8 cellular contexts compared by ENCODE assay signal in genomic region chr16:18926189-18926865, GRCh38. TPM values are rescaled to one million over a fixed set of nuclear protein-coding genes. Genes with fewer than 3 reads are reported as not detected.
A peak's percentile ranks its signal among the peaks of the same experiment; 100 is the strongest.
DNase-seq lines count a peak whose midpoint lies in the region; ATAC-seq and TF ChIP-seq lines count a peak whose summit lies in the region.
"Not testable (repeated sequence)": the region's sequence is repeated elsewhere in the genome, so short reads cannot be mapped to it uniquely, and the experiment has no call there.

Gene SMG1, minus strand, starts transcription at chr16:18926408. Its CDS starts 367 bp downstream, at chr16:18926041.

- peaks cover 38% of the 10 kb centered on the region for H3K79me2 ChIP-seq in fibroblast of lung (ENCODE audit: control insufficient read depth, insufficient read depth, low read length)

- H3K4me3 ChIP-seq in LNCaP clone FGC (ENCODE audit: low read depth, low read length) = peak within 1 kb of the TSS; percentile 79
- peak within 1 kb of the TSS; percentile 52 to 80 (median 63) for H3K4me3 ChIP-seq in fibroblast of lung (replicated peaks in 1 of 4; ENCODE audit: control extremely low read depth in 1 of 4, insufficient read depth in 1 of 4, low read depth in 3 of 4, low read length in 4 of 4)
- H3K4me3 ChIP-seq in naive thymus-derived CD4-positive, alpha-beta T cell (ENCODE audit: low read length) = peak within 1 kb of the TSS; percentile 88

- H3K9me3 ChIP-seq in fibroblast of lung (ENCODE audit: control insufficient read depth, insufficient read depth, low read depth, low read length); naive thymus-derived CD4-positive, alpha-beta T cell (ENCODE audit: control insufficient read depth in 2 of 3, low read length in 3 of 3): not testable (repeated sequence)

- H3K27me3 ChIP-seq in fibroblast of lung (ENCODE audit: control insufficient read depth, insufficient read depth, low read length); naive thymus-derived CD4-positive, alpha-beta T cell (ENCODE audit: control insufficient read depth in 2 of 2, insufficient read depth in 2 of 2, low read length in 2 of 2): not testable (repeated sequence)

- H3K9ac ChIP-seq in fibroblast of lung (ENCODE audit: insufficient read depth, low read length) = peak within 1 kb of the TSS; percentile 69

- H3K27ac Mint-ChIP-seq in activated T-helper 17 cell treated with anti-CD3 and anti-CD28 coated beads, Interleukin-2, amount 50 U/mL, for 72 hours = peak within 1 kb of the TSS; percentile 97
- H3K27ac Mint-ChIP-seq in naive thymus-derived CD4-positive, alpha-beta T cell = peak within 1 kb of the TSS; percentile 91 to 96 (median 93)
- peak within 1 kb of the TSS; percentile 99 for H3K27ac Mint-ChIP-seq in stimulated activated memory B cell treated with anti-CD40 and anti-IgM and Interleukin-4, amounts not matched to agents 10 μg/mL and 1 μg/mL and 100 μg/mL, for 72 hours

- not testable (repeated sequence) for H3K27me3 Mint-ChIP-seq in activated T-helper 17 cell treated with anti-CD3 and anti-CD28 coated beads, Interleukin-2, amount 50 U/mL, for 72 hours; naive thymus-derived CD4-positive, alpha-beta T cell; stimulated activated memory B cell treated with anti-CD40 and anti-IgM and Interleukin-4, amounts not matched to agents 10 μg/mL and 1 μg/mL and 100 μg/mL, for 72 hours

- POLR2A ChIA-PET in naive thymus-derived CD4-positive, alpha-beta T cell (lab: Charles Lee) = interaction anchor here (0.7 to 1.4 kb wide), 2 partner anchors 124 to 141 kb away, joined by 3 to 5 read pairs; partner anchors contain the start of gene ARL6IP1

- not testable (repeated sequence) for H3K36me3 ChIP-seq in fibroblast of lung (ENCODE audit: control insufficient read depth, insufficient read depth, low read length); naive thymus-derived CD4-positive, alpha-beta T cell (ENCODE audit: control insufficient read depth in 2 of 3, insufficient read depth in 3 of 3, low read length in 3 of 3)

- peak; percentile 94 for ATAC-seq in activated T-helper 17 cell treated with anti-CD3 and anti-CD28 coated beads, Interleukin-2, amount 50 U/mL, for 72 hours (replicated peaks)
- peak; percentile 93 for ATAC-seq in naive thymus-derived CD4-positive, alpha-beta T cell
- peak; percentile 95 for ATAC-seq in stimulated activated memory B cell treated with anti-CD40 and anti-IgM and Interleukin-4, amounts not matched to agents 10 μg/mL and 1 μg/mL and 100 μg/mL, for 72 hours

- not testable (repeated sequence) for H4K20me1 ChIP-seq in fibroblast of lung (ENCODE audit: control insufficient read depth, extremely low read depth, insufficient read depth, low read length)

- H3K4me1 Mint-ChIP-seq in activated T-helper 17 cell treated with anti-CD3 and anti-CD28 coated beads, Interleukin-2, amount 50 U/mL, for 72 hours = peaks cover 14% of the 10 kb centered on the region
- peaks cover 12 to 39% (median 35%) of the 10 kb centered on the region in 7 donors for H3K4me1 Mint-ChIP-seq in naive thymus-derived CD4-positive, alpha-beta T cell
- H3K4me1 Mint-ChIP-seq in stimulated activated memory B cell treated with anti-CD40 and anti-IgM and Interleukin-4, amounts not matched to agents 10 μg/mL and 1 μg/mL and 100 μg/mL, for 72 hours = peaks cover 45% of the 10 kb centered on the region

- CTCF ChIA-PET in naive thymus-derived CD4-positive, alpha-beta T cell (lab: Charles Lee) = interaction anchor here (0.6 kb wide), 1 partner anchor 1815 kb away, joined by 4 read pairs; no protein-coding TSS in a partner anchor

- H3K27ac ChIP-seq in fibroblast of lung (ENCODE audit: insufficient read depth, low read length) = peak within 1 kb of the TSS; percentile 86
- H3K27ac ChIP-seq in naive thymus-derived CD4-positive, alpha-beta T cell (ENCODE audit: low read depth, low read length) = peak within 1 kb of the TSS; percentile 86

- peaks cover 39% of the 10 kb centered on the region for H3K36me3 Mint-ChIP-seq in activated T-helper 17 cell treated with anti-CD3 and anti-CD28 coated beads, Interleukin-2, amount 50 U/mL, for 72 hours (ENCODE audit: low read depth)
- not testable (repeated sequence) for H3K36me3 Mint-ChIP-seq in naive thymus-derived CD4-positive, alpha-beta T cell; stimulated activated memory B cell treated with anti-CD40 and anti-IgM and Interleukin-4, amounts not matched to agents 10 μg/mL and 1 μg/mL and 100 μg/mL, for 72 hours

- TF ChIP-seq CTCF in LNCaP clone FGC (IDR thresholded peaks at IDR 0.05; ENCODE audit: control insufficient read depth, extremely low read depth, insufficient read depth); fibroblast of lung (conservative IDR thresholded peaks at IDR 0.05 in 1 of 2, IDR thresholded peaks at IDR 0.05 in 1 of 2; ENCODE audit: low read depth in 1 of 2, low read length in 2 of 2): not testable (repeated sequence)

- H3K4me2 ChIP-seq in fibroblast of lung (ENCODE audit: extremely low read depth, insufficient read depth, low read length) = peak within 1 kb of the TSS; percentile 88

- not testable (repeated sequence) for H3K9me3 Mint-ChIP-seq in activated T-helper 17 cell treated with anti-CD3 and anti-CD28 coated beads, Interleukin-2, amount 50 U/mL, for 72 hours; naive thymus-derived CD4-positive, alpha-beta T cell; stimulated activated memory B cell treated with anti-CD40 and anti-IgM and Interleukin-4, amounts not matched to agents 10 μg/mL and 1 μg/mL and 100 μg/mL, for 72 hours

- peak within 1 kb of the TSS; percentile 92 for H3K4me3 Mint-ChIP-seq in activated T-helper 17 cell treated with anti-CD3 and anti-CD28 coated beads, Interleukin-2, amount 50 U/mL, for 72 hours
- peak within 1 kb of the TSS; percentile 90 to 99 (median 94) for H3K4me3 Mint-ChIP-seq in naive thymus-derived CD4-positive, alpha-beta T cell
- H3K4me3 Mint-ChIP-seq in stimulated activated memory B cell treated with anti-CD40 and anti-IgM and Interleukin-4, amounts not matched to agents 10 μg/mL and 1 μg/mL and 100 μg/mL, for 72 hours = peak within 1 kb of the TSS; percentile 86

- intact Hi-C loops in naive thymus-derived CD4-positive, alpha-beta T cell (cut with micrococcal nuclease) = loop anchor here (1.0 to 5.0 kb wide), 7 partner anchors 20 to 596 kb away; partner anchors contain the start of genes ARL6IP1 (in 2 of the 2), COQ7 (in 2 of the 2), CCP110 (in 1 of the 2) and GDE1 (in 1 of the 2)

- H3K4me1 ChIP-seq in fibroblast of lung (ENCODE audit: control insufficient read depth, extremely low read depth, insufficient read depth, low read length) = not testable (repeated sequence)
- peaks cover 4 to 18% of the 10 kb centered on the region in 2 donors for H3K4me1 ChIP-seq in naive thymus-derived CD4-positive, alpha-beta T cell (ENCODE audit: control insufficient read depth in 2 of 2, insufficient read depth in 2 of 2, low read length in 2 of 2)

- peak within 1 kb of the TSS; percentile 95 for H2AFZ ChIP-seq in fibroblast of lung (ENCODE audit: low read length)

- DNase-seq in EL = peak; percentile 97
- peak; percentile 98 for DNase-seq in H4 (ENCODE audit: low spot score)
- peak; percentile 79 for DNase-seq in LNCaP clone FGC (ENCODE audit: low read depth)
- peak; percentile 97 for DNase-seq in RPMI8226
- peak; percentile 84 to 92 for DNase-seq in fibroblast of lung (ENCODE audit: low read depth in 2 of 2)
- DNase-seq in naive thymus-derived CD4-positive, alpha-beta T cell = peak; percentile 87 to 98 (median 94)

RNA-seq across cellular contexts. Expression of gene SMG1, which starts in this region (rescaled TPM):
- total RNA-seq in H4 (2014; rRNA removed; shearing (Covaris generic)) = 14.5 and 16.9 TPM in 2 replicates
- total RNA-seq in activated T-helper 17 cell treated with anti-CD3 and anti-CD28 coated beads, Interleukin-2, amount 50 U/mL, for 72 hours = 100 to 1,000 TPM; 166 to 216 TPM
- 62.1 and 101 TPM in 2 replicates for total RNA-seq in fibroblast of lung
- polyA plus RNA-seq in fibroblast of lung = 24.4 and 30.1 TPM in 2 replicates
- 10.4 and 14.8 TPM in 2 replicates for polyA plus RNA-seq in fibroblast of lung (2012)
- 46.4 and 65.2 TPM in 2 replicates for polyA minus RNA-seq in fibroblast of lung (ENCODE audit: low replicate concordance)
- 100 to 1,000 TPM; 154 to 181 (median 164) TPM for total RNA-seq in naive thymus-derived CD4-positive, alpha-beta T cell
- polyA plus RNA-seq in naive thymus-derived CD4-positive, alpha-beta T cell = 10 to 100 TPM; 16.0 to 16.7 TPM

Comparison
In these comparisons a context has a peak if more than half of its experiments do, and no peak if none do; other contexts are left out.
1. Peak in every context shown above with its lines: DNase-seq, ATAC-seq, H3K4me3 ChIP-seq and H3K27ac ChIP-seq.